10 cellular contexts compared by ENCODE assay signal in genomic region chr12:116164976-116165425, GRCh38.
DNase-seq lines count a peak whose midpoint lies in the region; ATAC-seq and TF ChIP-seq lines count a peak whose summit lies in the region.
"Had no signal": no experiment of that assay in that cellular context is flagged by ENCODE, and none has a peak within 500 bp of the region (broad histone marks: within the 10 kb centered on the region; RNA-seq: fewer than 3 reads in every experiment).

No MANE protein-coding gene starts in this region.

- no peak overlapping the region for H3K27ac Mint-ChIP-seq in CD8-positive, alpha-beta T cell
- H3K27ac Mint-ChIP-seq in nephron progenitor cell, result peak overlapping the region; percentile 84
- no peak overlapping the region for H3K27ac Mint-ChIP-seq in activated CD4-positive, alpha-beta T cell treated with anti-CD3 and anti-CD28 coated beads, Interleukin-2, amount 10 ng/mL, durations not matched to agents 7 days and 5 days

- intact Hi-C loops in CD8-positive, alpha-beta T cell (cut with DNase I, micrococcal nuclease), result no loop called here

- no peaks in the 10 kb centered on the region for H3K9me3 Mint-ChIP-seq in CD8-positive, alpha-beta T cell
- no peaks in the 10 kb centered on the region for H3K9me3 Mint-ChIP-seq in nephron progenitor cell
- H3K9me3 Mint-ChIP-seq in activated CD4-positive, alpha-beta T cell treated with anti-CD3 and anti-CD28 coated beads, Interleukin-2, amount 10 ng/mL, durations not matched to agents 7 days and 5 days, result no peaks in the 10 kb centered on the region

- H3K36me3 ChIP-seq in CD8-positive, alpha-beta T cell (ENCODE audit: insufficient read depth, low read length), result no peaks in the 10 kb centered on the region
- H3K36me3 ChIP-seq in endocrine pancreas (ENCODE audit: control insufficient read depth, insufficient read depth, low read length), result no peaks in the 10 kb centered on the region

- no peak overlapping the region for H3K4me3 ChIP-seq in CD8-positive, alpha-beta T cell (ENCODE audit: low read depth, low read length)
- H3K4me3 ChIP-seq in endocrine pancreas (ENCODE audit: control insufficient read depth, insufficient read depth, low read length), result peak overlapping the region; percentile 8

- H3K4me1 ChIP-seq in CD8-positive, alpha-beta T cell (ENCODE audit: insufficient read depth, low read length), result peaks cover 10% of the 10 kb centered on the region
- peaks cover 21% of the 10 kb centered on the region for H3K4me1 ChIP-seq in endocrine pancreas (ENCODE audit: control insufficient read depth, insufficient read depth, low read length)

- H3K27ac ChIP-seq in CD8-positive, alpha-beta T cell (ENCODE audit: low read depth, low read length), result no peak overlapping the region

- no peak overlapping the region for H3K9ac ChIP-seq in endocrine pancreas (ENCODE audit: control insufficient read depth, insufficient read depth, low read length)

- CTCF ChIA-PET in CD8-positive, alpha-beta T cell (lab: Charles Lee), result interaction anchor here (1.4 kb wide), 1 partner anchor 435 kb away, joined by 3 read pairs; no protein-coding TSS in a partner anchor
- CTCF ChIA-PET in activated CD4-positive, alpha-beta T cell treated with anti-CD3 and anti-CD28 coated beads, Interleukin-2, amount 10 ng/mL, durations not matched to agents 7 days and 5 days (lab: Charles Lee), result interaction anchor here (0.6 to 2.6 kb wide), 3 partner anchors 22 to 344 kb away, joined by 3 to 5 read pairs (median 3); no protein-coding TSS in a partner anchor

- H3K27me3 ChIP-seq in CD8-positive, alpha-beta T cell (ENCODE audit: insufficient read depth, low read length), result no peaks in the 10 kb centered on the region
- no peaks in the 10 kb centered on the region for H3K27me3 ChIP-seq in endocrine pancreas (ENCODE audit: control insufficient read depth, insufficient read depth, low read length)

- TF ChIP-seq CTCF in CD8-positive, alpha-beta T cell (IDR thresholded peaks at IDR 0.05), result no peak
- no peak for TF ChIP-seq CTCF in nephron progenitor cell (IDR thresholded peaks at IDR 0.05)

- H3K36me3 Mint-ChIP-seq in CD8-positive, alpha-beta T cell, result peaks cover 5% of the 10 kb centered on the region
- no peaks in the 10 kb centered on the region for H3K36me3 Mint-ChIP-seq in nephron progenitor cell (ENCODE audit: low read depth)
- peaks cover 2% of the 10 kb centered on the region for H3K36me3 Mint-ChIP-seq in activated CD4-positive, alpha-beta T cell treated with anti-CD3 and anti-CD28 coated beads, Interleukin-2, amount 10 ng/mL, durations not matched to agents 7 days and 5 days (ENCODE audit: low read depth)

- no peaks in the 10 kb centered on the region for H3K9me3 ChIP-seq in CD8-positive, alpha-beta T cell (ENCODE audit: low read length)
- H3K9me3 ChIP-seq in endocrine pancreas (ENCODE audit: control insufficient read depth, low read length), result no peaks in the 10 kb centered on the region

- H3K4me1 Mint-ChIP-seq in CD8-positive, alpha-beta T cell (ENCODE audit: low read depth), result peaks cover 66% of the 10 kb centered on the region
- H3K4me1 Mint-ChIP-seq in nephron progenitor cell, result peaks cover 39% of the 10 kb centered on the region
- H3K4me1 Mint-ChIP-seq in activated CD4-positive, alpha-beta T cell treated with anti-CD3 and anti-CD28 coated beads, Interleukin-2, amount 10 ng/mL, durations not matched to agents 7 days and 5 days, result peaks cover 28% of the 10 kb centered on the region

- no peak for DNase-seq in CD8-positive, alpha-beta T cell
- DNase-seq in M059J (ENCODE audit: low read depth) (peak; percentile 86), nephron progenitor cell (no peak), COLO829 (ENCODE audit: low spot score) (no peak)
- no peak for DNase-seq in activated CD4-positive, alpha-beta T cell treated with anti-CD3 and anti-CD28 coated beads, Interleukin-2, amount 10 ng/mL, durations not matched to agents 7 days and 5 days
- DNase-seq: DND-41, NCI-H1092 treated with DMSO at 0.1 percent for 48 hours had no signal

- H3K27me3 Mint-ChIP-seq in CD8-positive, alpha-beta T cell (ENCODE audit: low read depth), result no peaks in the 10 kb centered on the region
- H3K27me3 Mint-ChIP-seq in nephron progenitor cell (ENCODE audit: low read depth, poor library complexity), result peaks cover 3% of the 10 kb centered on the region
- H3K27me3 Mint-ChIP-seq in activated CD4-positive, alpha-beta T cell treated with anti-CD3 and anti-CD28 coated beads, Interleukin-2, amount 10 ng/mL, durations not matched to agents 7 days and 5 days, result no peaks in the 10 kb centered on the region

- ATAC-seq in CD8-positive, alpha-beta T cell, result peak; percentile 20
- no peak for ATAC-seq in GM21737 (IDR thresholded peaks at IDR 0.05; ENCODE audit: unreplicated experiment)
- no peak for ATAC-seq in GM18517 (IDR thresholded peaks at IDR 0.05; ENCODE audit: unreplicated experiment)

- POLR2A ChIA-PET in CD8-positive, alpha-beta T cell (lab: Charles Lee), result interaction anchor here (0.6 kb wide), 1 partner anchor 36 kb away, joined by 5 read pairs; no protein-coding TSS in a partner anchor
- POLR2A ChIA-PET in activated CD4-positive, alpha-beta T cell treated with anti-CD3 and anti-CD28 coated beads, Interleukin-2, amount 10 ng/mL, durations not matched to agents 7 days and 5 days (lab: Charles Lee), result no interaction called here

- H3K4me3 Mint-ChIP-seq in CD8-positive, alpha-beta T cell, result no peak overlapping the region
- H3K4me3 Mint-ChIP-seq in nephron progenitor cell, result no peak overlapping the region
- H3K4me3 Mint-ChIP-seq in activated CD4-positive, alpha-beta T cell treated with anti-CD3 and anti-CD28 coated beads, Interleukin-2, amount 10 ng/mL, durations not matched to agents 7 days and 5 days, result no peak overlapping the region
